In the genomic region with DNA sequence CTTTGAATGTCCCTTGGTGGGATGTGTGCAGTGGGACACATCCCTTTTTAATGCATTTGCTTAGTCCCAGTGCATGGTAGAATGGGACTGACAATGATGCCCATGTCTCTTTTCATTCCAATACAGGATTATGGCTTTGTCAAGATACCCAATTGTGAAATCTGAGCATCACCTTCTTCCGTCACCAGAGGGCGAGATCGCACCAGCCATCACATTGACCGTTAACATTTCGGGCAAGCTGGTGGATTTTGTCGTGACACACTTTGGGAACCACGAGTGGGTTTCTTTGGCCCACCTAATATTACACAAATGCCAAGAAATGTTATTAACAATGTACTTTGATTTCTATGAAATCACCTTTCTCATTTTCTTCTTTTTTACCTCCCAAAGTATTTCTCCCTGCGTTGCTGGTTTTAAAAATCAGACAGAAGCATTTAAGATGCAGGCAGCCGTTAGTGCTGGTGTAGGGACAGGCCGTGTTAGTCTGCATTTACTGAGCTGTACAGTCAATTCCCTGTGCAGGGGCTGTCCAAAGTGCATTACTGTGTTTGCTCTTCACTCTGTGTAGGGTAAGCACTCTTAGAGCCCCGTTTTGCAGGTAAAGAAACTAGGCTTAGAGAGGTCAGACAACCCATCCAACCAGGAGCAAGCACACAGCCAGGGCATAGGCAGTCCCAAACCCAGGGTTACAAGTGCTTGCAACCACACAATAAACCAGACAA, we compare ENCODE assay signal across 9 cellular contexts. TPM values are rescaled to one million over a fixed set of nuclear protein-coding genes. Genes with fewer than 3 reads are reported as not detected.
DNase-seq lines count a peak whose midpoint lies in the region; ATAC-seq, FAIRE-seq and TF ChIP-seq lines count a peak whose summit lies in the region.
"Had no signal": no experiment of that assay in that cellular context is flagged by ENCODE, and none has a peak within 500 bp of the region (broad histone marks: within the 10 kb centered on the region; RNA-seq: fewer than 3 reads in every experiment).

No MANE protein-coding gene starts in this region.

- no peaks in the 10 kb centered on the region for H3K79me2 ChIP-seq in endothelial cell of umbilical vein (ENCODE audit: control insufficient read depth, insufficient read depth, low read length)

- POLR2A ChIA-PET in endothelial cell of umbilical vein (lab: Charles Lee) = no interaction called here

- dilution Hi-C loops in endothelial cell of umbilical vein (cut with MboI; ENCODE audit: extremely low pct_ligation_motif_present, low sequenced_read_pairs) = no loop called here

- H3K27me3 ChIP-seq in endothelial cell of umbilical vein (ENCODE audit: control insufficient read depth in 2 of 2, insufficient read depth in 2 of 2, low read length in 2 of 2) (no peaks in the 10 kb centered on the region), upper lobe of right lung (peaks cover 11% of the 10 kb centered on the region)

- H3K4me3 ChIP-seq in endothelial cell of umbilical vein (replicated peaks in 1 of 3; ENCODE audit: insufficient read depth in 1 of 3, low read depth in 1 of 3, low read length in 3 of 3) = no peak overlapping the region
- H3K4me3 ChIP-seq in upper lobe of right lung = no peak overlapping the region

- peaks cover 1% of the 10 kb centered on the region for H3K27me3 Mint-ChIP-seq in endothelial cell (ENCODE audit: unreplicated experiment)

- intact Hi-C loops in endothelial cell of umbilical vein (cut with micrococcal nuclease) = no loop called here
- intact Hi-C loops in upper lobe of right lung (cut with DNase I) = no loop called here

- H3K9me3 Mint-ChIP-seq in endothelial cell (ENCODE audit: unreplicated experiment) = peaks cover 40% of the 10 kb centered on the region
- H3K9me3 Mint-ChIP-seq: memory B cell had no signal

- no peak overlapping the region for H3K9ac ChIP-seq in endothelial cell of umbilical vein (replicated peaks; ENCODE audit: extremely low read depth, insufficient read depth, low read length)

- H3K9me3 ChIP-seq in endothelial cell of umbilical vein (replicated peaks; ENCODE audit: control insufficient read depth, insufficient read depth, low read length) (no peaks in the 10 kb centered on the region), upper lobe of right lung (no peaks in the 10 kb centered on the region)

- no peak overlapping the region for H3K4me2 ChIP-seq in endothelial cell of umbilical vein (ENCODE audit: insufficient read depth, low read length)

- DNase-seq in AG20443 (ENCODE audit: low spot score) (peak; percentile 58), NCI-H69 (lab: John Stamatoyannopoulos, UW) (peak; percentile 32), endothelial cell of umbilical vein (ENCODE audit: low read depth, low spot score) (peak; percentile 19), upper lobe of right lung (no peak), NCI-H1048 (lab: John Stamatoyannopoulos, UW) (no peak), endothelial cell (ENCODE audit: low spot score) (no peak)

- H3K27ac ChIP-seq in endothelial cell of umbilical vein (ENCODE audit: insufficient read depth, low read depth, low read length) (no peak overlapping the region), upper lobe of right lung (no peak overlapping the region)

- no peak overlapping the region for H3K4me3 Mint-ChIP-seq in endothelial cell (ENCODE audit: unreplicated experiment)
- H3K4me3 Mint-ChIP-seq: memory B cell had no signal

- TF ChIP-seq CTCF in GM12873 (IDR thresholded peaks at IDR 0.05; ENCODE audit: insufficient read depth, low read depth, low read length, missing control alignments) (peak; percentile 76), endothelial cell of umbilical vein (IDR thresholded peaks at IDR 0.05; ENCODE audit: extremely low read depth in 1 of 2, insufficient read depth in 1 of 2, low read depth in 1 of 2, low read length in 2 of 2) (peak; percentile 19 to 35), upper lobe of right lung (IDR thresholded peaks at IDR 0.05) (peak; percentile 25), endothelial cell (IDR thresholded peaks at IDR 0.05; ENCODE audit: unreplicated experiment) (no peak)

- FAIRE-seq in endothelial cell of umbilical vein (lab: Jason Lieb, UNC) = peak; percentile 70

- no peaks in the 10 kb centered on the region for H3K4me1 Mint-ChIP-seq in endothelial cell (ENCODE audit: unreplicated experiment)

- H3K36me3 Mint-ChIP-seq in endothelial cell (ENCODE audit: low read depth, unreplicated experiment) = peaks cover 5% of the 10 kb centered on the region
- H3K36me3 Mint-ChIP-seq: memory B cell had no signal

- TF ChIP-seq POLR2A in endothelial cell of umbilical vein (IDR thresholded peaks at IDR 0.05; ENCODE audit: low read depth, low read length) = no peak

- CTCF ChIA-PET in endothelial cell of umbilical vein (lab: Charles Lee) = interaction anchor here (1.8 kb wide), 1 partner anchor 12 kb away, joined by 4 read pairs; no protein-coding TSS in a partner anchor

- H3K27ac Mint-ChIP-seq in endothelial cell (ENCODE audit: unreplicated experiment) = no peak overlapping the region
- H3K27ac Mint-ChIP-seq: memory B cell had no signal

- H3K36me3 ChIP-seq in endothelial cell of umbilical vein (ENCODE audit: control insufficient read depth in 2 of 2, extremely low read depth in 1 of 2, insufficient read depth in 2 of 2, low read length in 2 of 2) (no peaks in the 10 kb centered on the region), upper lobe of right lung (no peaks in the 10 kb centered on the region)

- BruUV-seq in endothelial cell of umbilical vein (replicated peaks; lab: Mats Ljungman, UMichigan) = no TSS peak

- ATAC-seq in upper lobe of right lung (no peak), HG03097 (IDR thresholded peaks at IDR 0.05; ENCODE audit: low FRiP score, unreplicated experiment) (no peak)

- no peaks in the 10 kb centered on the region for H3K9me1 ChIP-seq in endothelial cell of umbilical vein (replicated peaks; ENCODE audit: control insufficient read depth, extremely low read depth, insufficient read depth, low read length)

- H4K20me1 ChIP-seq in endothelial cell of umbilical vein (replicated peaks; ENCODE audit: control insufficient read depth, extremely low read depth, insufficient read depth, low read length) = no peaks in the 10 kb centered on the region

- no peaks in the 10 kb centered on the region for H3K4me1 ChIP-seq in endothelial cell of umbilical vein (ENCODE audit: control insufficient read depth, extremely low read depth, insufficient read depth, low read length)
- H3K4me1 ChIP-seq in upper lobe of right lung = no peaks in the 10 kb centered on the region

- H2AFZ ChIP-seq in endothelial cell of umbilical vein (ENCODE audit: low read depth, low read length) = no peak overlapping the region

TF ChIP-seq in endothelial cell of umbilical vein, 7 proteins besides CTCF, POLR2A, EP300 and RAD21:
- no peak for TF ChIP-seq FOS (IDR thresholded peaks at IDR 0.05; ENCODE audit: borderline replicate concordance, insufficient read depth, low read length)

RNA-seq across cellular contexts. Expression of a gene that starts 46.5 kb away (rescaled TPM):
- total RNA-seq in endothelial cell of umbilical vein (not detected in 2 replicates), upper lobe of right lung (not detected), endothelial cell (ENCODE audit: unreplicated experiment) (not detected)
- polyA plus RNA-seq in endothelial cell of umbilical vein = not detected in 2 replicates
- polyA plus RNA-seq in endothelial cell of umbilical vein (2011; cell fraction: cytosol; rRNA removed) = not detected in 2 replicates
- polyA plus RNA-seq in endothelial cell of umbilical vein (2011; cell fraction: nucleus; rRNA removed) = not detected in 2 replicates
- not detected in 2 replicates for polyA plus RNA-seq in endothelial cell of umbilical vein (2012)
- not detected in 2 replicates for polyA minus RNA-seq in endothelial cell of umbilical vein
- not detected for polyA minus RNA-seq in endothelial cell of umbilical vein (2011; cell fraction: cytosol; rRNA and poly(A)+ RNA removed)
- not detected in 2 replicates for polyA minus RNA-seq in endothelial cell of umbilical vein (2011; cell fraction: nucleus; rRNA and poly(A)+ RNA removed)

Comparison
In these comparisons a context has a peak if more than half of its experiments do, and no peak if none do; other contexts are left out.
1. DNase-seq: peak in AG20443 (single experiment), NCI-H69 (single experiment) and endothelial cell of umbilical vein (single experiment); none in upper lobe of right lung (single experiment), NCI-H1048 (single experiment) and endothelial cell (single experiment).